Comparison of ENCODE assay signal across 7 cellular contexts in genomic region chr10:72694476-72695369, GRCh38. TPM values are rescaled to one million over a fixed set of nuclear protein-coding genes. Genes with fewer than 3 reads are reported as not detected.
A peak's percentile ranks its signal among the peaks of the same experiment; 100 is the strongest.
DNase-seq lines count a peak whose midpoint lies in the region; ATAC-seq and TF ChIP-seq lines count a peak whose summit lies in the region.

No MANE protein-coding gene starts in this region.

- H3K79me2 ChIP-seq in DND-41 (ENCODE audit: insufficient read depth, low read length), result peaks cover 66% of the 10 kb centered on the region

- H3K4me2 ChIP-seq in DND-41 (ENCODE audit: insufficient read depth, low read length), result peak overlapping the region; percentile 75

- peak; percentile 60 for TF ChIP-seq CTCF in DND-41 (IDR thresholded peaks at IDR 0.05; ENCODE audit: borderline replicate concordance, extremely low read depth, low read length, poor library complexity, severe bottlenecking)
- peak; percentile 39 for TF ChIP-seq CTCF in lower lobe of right lung (IDR thresholded peaks at IDR 0.05)

- H3K9me3 ChIP-seq in DND-41 (ENCODE audit: insufficient read depth, low read length, severe bottlenecking), result no peaks in the 10 kb centered on the region
- no peaks in the 10 kb centered on the region for H3K9me3 ChIP-seq in adipocyte (ENCODE audit: control insufficient read depth, low read length)
- no peaks in the 10 kb centered on the region for H3K9me3 ChIP-seq in lower lobe of right lung

- peak overlapping the region in 3 of 4 donors; percentile 24 to 89 (median 69) for H3K4me3 Mint-ChIP-seq in IgD-negative memory B cell

- H3K36me3 ChIP-seq in DND-41 (ENCODE audit: insufficient read depth, low read length), result no peaks in the 10 kb centered on the region
- H3K36me3 ChIP-seq in adipocyte (ENCODE audit: control insufficient read depth, insufficient read depth, low read length, severe bottlenecking), result no peaks in the 10 kb centered on the region
- H3K36me3 ChIP-seq in lower lobe of right lung, result no peaks in the 10 kb centered on the region

- H3K27me3 Mint-ChIP-seq in IgD-negative memory B cell, result no peaks in the 10 kb centered on the region

- H3K27ac Mint-ChIP-seq in IgD-negative memory B cell, result peak overlapping the region in 1 of 3 donors; percentile 39

- H4K20me1 ChIP-seq in DND-41 (ENCODE audit: insufficient read depth, low read length), result peaks cover 4% of the 10 kb centered on the region; the same call in 1 of the 2 replicates

- no peak for DNase-seq in DND-41
- peak; percentile 68 for DNase-seq in adipocyte (ENCODE audit: low read depth)
- no peak for DNase-seq in lower lobe of right lung
- no peak for DNase-seq in NCI-H128 (lab: John Stamatoyannopoulos, UW; ENCODE audit: unreplicated experiment)

- peaks cover 25% of the 10 kb centered on the region for H3K4me1 ChIP-seq in DND-41 (ENCODE audit: insufficient read depth, low read length)
- H3K4me1 ChIP-seq in adipocyte (ENCODE audit: control insufficient read depth, insufficient read depth, low read length), result peaks cover 49% of the 10 kb centered on the region
- peaks cover 38% of the 10 kb centered on the region for H3K4me1 ChIP-seq in lower lobe of right lung

- no peaks in the 10 kb centered on the region for H3K27me3 ChIP-seq in DND-41 (ENCODE audit: insufficient read depth, low read length, poor library complexity)
- no peaks in the 10 kb centered on the region for H3K27me3 ChIP-seq in adipocyte (replicated peaks; ENCODE audit: control insufficient read depth, insufficient read depth, low read length)
- no peaks in the 10 kb centered on the region for H3K27me3 ChIP-seq in lower lobe of right lung (ENCODE audit: low read depth)

- H3K27ac ChIP-seq in DND-41 (ENCODE audit: low read length) (no peak overlapping the region), lower lobe of right lung (no peak overlapping the region)

- H3K36me3 Mint-ChIP-seq in IgD-negative memory B cell, result no peaks in the 10 kb centered on the region

- no peak for ATAC-seq in DND-41 (ENCODE audit: insufficient read depth, low read depth)
- ATAC-seq in lower lobe of right lung, result no peak
- no peak for ATAC-seq in GM18907 (IDR thresholded peaks at IDR 0.05; ENCODE audit: unreplicated experiment)
- no peak for ATAC-seq in GM18873 (IDR thresholded peaks at IDR 0.05; ENCODE audit: low FRiP score, unreplicated experiment)

- intact Hi-C loops in lower lobe of right lung (cut with DNase I), result no loop called here

- H3K9ac ChIP-seq in DND-41 (ENCODE audit: low read depth, low read length) (no peak overlapping the region), adipocyte (ENCODE audit: low read length) (no peak overlapping the region)

- H3K4me1 Mint-ChIP-seq in IgD-negative memory B cell, result peaks cover 26 to 40% (median 34%) of the 10 kb centered on the region in 3 donors

- no peaks in the 10 kb centered on the region for H3K9me3 Mint-ChIP-seq in IgD-negative memory B cell

- H3K4me3 ChIP-seq in DND-41 (ENCODE audit: low read depth in 1 of 2, low read length in 2 of 2) (no peak overlapping the region; a peak in 1 of 4 replicates), adipocyte (ENCODE audit: low read length) (peak overlapping the region; percentile 0), lower lobe of right lung (no peak overlapping the region)

- no peak overlapping the region for H2AFZ ChIP-seq in DND-41 (ENCODE audit: low read depth, low read length)

RNA-seq across cellular contexts. Expression of gene MCU, which starts 2.8 kb away (rescaled TPM):
- polyA plus RNA-seq in IgD-negative memory B cell, result 5.6 TPM
- 24.2 TPM for total RNA-seq in lower lobe of right lung
